ENCODE assay signal across 15 cellular contexts in genomic region chr3:49840371-49840770, GRCh38. TPM values are rescaled to one million over a fixed set of nuclear protein-coding genes. Genes with fewer than 3 reads are reported as not detected.
DNase-seq lines count a peak whose midpoint lies in the region; ATAC-seq and TF ChIP-seq lines count a peak whose summit lies in the region.
"Had no signal": no experiment of that assay in that cellular context is flagged by ENCODE, and none has a peak within 500 bp of the region (broad histone marks: within the 10 kb centered on the region; RNA-seq: fewer than 3 reads in every experiment).

No MANE protein-coding gene starts in this region.

- peaks cover 17% of the 10 kb centered on the region for H3K4me1 Mint-ChIP-seq in WTC11
- H3K4me1 Mint-ChIP-seq: CD14-positive monocyte had no signal

- no peaks in the 10 kb centered on the region for H3K27me3 Mint-ChIP-seq in WTC11 (ENCODE audit: low read depth)

- peaks cover 5 to 80% (median 66%) of the 10 kb centered on the region in 11 experiments; a peak in 20 of 22 replicates for H3K36me3 ChIP-seq in BLaER1 treated with 17β-estradiol and CSF1 and Interleukin-3, amounts not matched to agents 10 nM and 100 nM
- H3K36me3 ChIP-seq in osteoblast (ENCODE audit: insufficient read depth, low read length) (peaks cover 6% of the 10 kb centered on the region), PC-3 (ENCODE audit: low read depth, low read length) (peaks cover 35% of the 10 kb centered on the region)
- H3K36me3 ChIP-seq: Peyer's patch had no signal

- H3K4me3 ChIP-seq in BLaER1 treated with 17β-estradiol and CSF1 and Interleukin-3, amounts not matched to agents 10 nM and 100 nM = no peak overlapping the region
- no peak overlapping the region for H3K4me3 ChIP-seq in fibroblast of pulmonary artery (replicated peaks; ENCODE audit: low read depth, low read length)
- H3K4me3 ChIP-seq in osteoblast (ENCODE audit: insufficient read depth, low read length) = no peak overlapping the region
- no peak overlapping the region for H3K4me3 ChIP-seq in PC-3 (ENCODE audit: low read length)
- H3K4me3 ChIP-seq: Peyer's patch had no signal

- TF ChIP-seq CTCF in WTC11 (IDR thresholded peaks at IDR 0.05) (no peak), fibroblast of pulmonary artery (IDR thresholded peaks at IDR 0.05; ENCODE audit: low read length, missing control alignments) (no peak), osteoblast (IDR thresholded peaks at IDR 0.05; ENCODE audit: extremely low read depth, low read depth, low read length) (no peak), PC-3 (conservative IDR thresholded peaks at IDR 0.05; ENCODE audit: low read depth, low read length) (no peak)

- H3K4me3 Mint-ChIP-seq in WTC11 = no peak overlapping the region
- H3K4me3 Mint-ChIP-seq: CD14-positive monocyte, H9 had no signal

- H3K79me2 ChIP-seq in osteoblast (ENCODE audit: insufficient read depth, low read length) (no peaks in the 10 kb centered on the region), PC-3 (ENCODE audit: low read length) (no peaks in the 10 kb centered on the region)

- peaks cover 7 to 38% (median 35%) of the 10 kb centered on the region in 10 experiments; a peak in 18 of 20 replicates for H3K4me1 ChIP-seq in BLaER1 treated with 17β-estradiol and CSF1 and Interleukin-3, amounts not matched to agents 10 nM and 100 nM
- H3K4me1 ChIP-seq in osteoblast (ENCODE audit: insufficient read depth, low read length) (peaks cover 4% of the 10 kb centered on the region), PC-3 (ENCODE audit: insufficient read depth, low read length) (peaks cover 4% of the 10 kb centered on the region; the same call in 1 of the 2 replicates)

- ATAC-seq in WTC11 (no peak), PC-3 (no peak)

- H3K27ac Mint-ChIP-seq in WTC11 = peak overlapping the region; percentile 8; the same call in 1 of the 2 replicates
- H3K27ac Mint-ChIP-seq: H9 had no signal

- H3K9me2 ChIP-seq in PC-3 (replicated peaks; ENCODE audit: low read length) = no peaks in the 10 kb centered on the region

- CTCF ChIA-PET in WTC11 (lab: Charles Lee) = interaction anchor here (0.9 to 7.3 kb wide), 10 partner anchors 9 to 139 kb away, joined by 3 to 207 read pairs (median 6); partner anchors contain the start of genes AMIGO3, CAMKV, INKA1 and MST1R
- CTCF ChIA-PET in PC-3 (lab: Charles Lee) = interaction anchor here (0.9 kb wide), 1 partner anchor 66 kb away, joined by 3 read pairs; no protein-coding TSS in a partner anchor

- H3K9ac ChIP-seq in BLaER1 treated with 17β-estradiol and CSF1 and Interleukin-3, amounts not matched to agents 10 nM and 100 nM = peak overlapping the region; percentile 22 to 64 (median 39); a peak in 17 of 22 replicates
- no peak overlapping the region for H3K9ac ChIP-seq in PC-3 (ENCODE audit: low read length)

- H3K27ac ChIP-seq in BLaER1 treated with 17β-estradiol and CSF1 and Interleukin-3, amounts not matched to agents 10 nM and 100 nM = peak overlapping the region in 8 of 11 experiments; percentile 35 to 65 (median 52); a peak in 16 of 22 replicates
- H3K27ac ChIP-seq in osteoblast (ENCODE audit: low read depth, low read length) (no peak overlapping the region), PC-3 (ENCODE audit: low read length) (no peak overlapping the region)
- H3K27ac ChIP-seq: Peyer's patch had no signal

- DNase-seq in WTC11 (ENCODE audit: low spot score) (no peak), fibroblast of pulmonary artery (ENCODE audit: low read depth) (peak; percentile 8), osteoblast (ENCODE audit: insufficient read length, low spot score, missing footprints) (peak; percentile 59), PC-3 (no peak), HuH-7 (ENCODE audit: low spot score) (no peak)
- no peak for DNase-seq in activated CD4-positive, alpha-beta T cell treated with anti-CD3 and anti-CD28 coated beads, Interleukin-2, amount 50 U/mL, for 4 hours
- DNase-seq: COR-L47, NCI-H1105 treated with DMSO at 0.1 percent for 48 hours, NCI-H187, NCI-H774 had no signal

- no peaks in the 10 kb centered on the region for H3K9me3 ChIP-seq in BLaER1 treated with 17β-estradiol and CSF1 and Interleukin-3, amounts not matched to agents 10 nM and 100 nM (replicated peaks in 1 of 11)
- H3K9me3 ChIP-seq in osteoblast (ENCODE audit: low read depth, low read length) (no peaks in the 10 kb centered on the region), PC-3 (ENCODE audit: low read length) (no peaks in the 10 kb centered on the region)
- H3K9me3 ChIP-seq: Peyer's patch had no signal

- POLR2A ChIA-PET in WTC11 (lab: Charles Lee) (no interaction called here), PC-3 (lab: Charles Lee; ENCODE audit: unreplicated experiment) (no interaction called here)

- H3K9me3 Mint-ChIP-seq in WTC11 = no peaks in the 10 kb centered on the region
- H3K9me3 Mint-ChIP-seq: CD14-positive monocyte, H9 had no signal

- H2AFZ ChIP-seq in osteoblast (ENCODE audit: low read length) (no peak overlapping the region), PC-3 (ENCODE audit: low read length) (no peak overlapping the region)

- no peaks in the 10 kb centered on the region for H3K27me3 ChIP-seq in BLaER1 treated with 17β-estradiol and CSF1 and Interleukin-3, amounts not matched to agents 10 nM and 100 nM
- H3K27me3 ChIP-seq in osteoblast (ENCODE audit: insufficient read depth, low read length) = no peaks in the 10 kb centered on the region
- H3K27me3 ChIP-seq in PC-3 (ENCODE audit: low read length) = no peaks in the 10 kb centered on the region
- H3K27me3 ChIP-seq: Peyer's patch had no signal

- BruUV-seq in PC-3 (replicated peaks; lab: Mats Ljungman, UMichigan) = no TSS peak

- intact Hi-C loops in PC-3 (cut with micrococcal nuclease) = no loop called here

- peaks cover 42% of the 10 kb centered on the region for H3K36me3 Mint-ChIP-seq in WTC11

- H4K20me1 ChIP-seq in BLaER1 treated with 17β-estradiol and CSF1 and Interleukin-3, amounts not matched to agents 10 nM and 100 nM = peaks cover 0 to 16% (median 0%) of the 10 kb centered on the region in 11 experiments; a peak in 1 of 22 replicates
- no peaks in the 10 kb centered on the region for H4K20me1 ChIP-seq in osteoblast (ENCODE audit: insufficient read depth, low read length)
- no peaks in the 10 kb centered on the region for H4K20me1 ChIP-seq in PC-3 (ENCODE audit: low read length)

- H3F3A ChIP-seq in PC-3 (ENCODE audit: low read length, unreplicated experiment) = no peaks in the 10 kb centered on the region

- peak overlapping the region in 9 of 11 experiments; percentile 34 to 80 (median 57); a peak in 18 of 22 replicates for H3K4me2 ChIP-seq in BLaER1 treated with 17β-estradiol and CSF1 and Interleukin-3, amounts not matched to agents 10 nM and 100 nM
- H3K4me2 ChIP-seq in osteoblast (ENCODE audit: insufficient read depth, low read length) = no peak overlapping the region
- no peak overlapping the region for H3K4me2 ChIP-seq in PC-3 (ENCODE audit: low read length)

TF ChIP-seq in WTC11, 78 proteins besides CTCF, POLR2A, EP300 and RAD21 (continues in another document):
- TF ChIP-seq, protein P1, sequence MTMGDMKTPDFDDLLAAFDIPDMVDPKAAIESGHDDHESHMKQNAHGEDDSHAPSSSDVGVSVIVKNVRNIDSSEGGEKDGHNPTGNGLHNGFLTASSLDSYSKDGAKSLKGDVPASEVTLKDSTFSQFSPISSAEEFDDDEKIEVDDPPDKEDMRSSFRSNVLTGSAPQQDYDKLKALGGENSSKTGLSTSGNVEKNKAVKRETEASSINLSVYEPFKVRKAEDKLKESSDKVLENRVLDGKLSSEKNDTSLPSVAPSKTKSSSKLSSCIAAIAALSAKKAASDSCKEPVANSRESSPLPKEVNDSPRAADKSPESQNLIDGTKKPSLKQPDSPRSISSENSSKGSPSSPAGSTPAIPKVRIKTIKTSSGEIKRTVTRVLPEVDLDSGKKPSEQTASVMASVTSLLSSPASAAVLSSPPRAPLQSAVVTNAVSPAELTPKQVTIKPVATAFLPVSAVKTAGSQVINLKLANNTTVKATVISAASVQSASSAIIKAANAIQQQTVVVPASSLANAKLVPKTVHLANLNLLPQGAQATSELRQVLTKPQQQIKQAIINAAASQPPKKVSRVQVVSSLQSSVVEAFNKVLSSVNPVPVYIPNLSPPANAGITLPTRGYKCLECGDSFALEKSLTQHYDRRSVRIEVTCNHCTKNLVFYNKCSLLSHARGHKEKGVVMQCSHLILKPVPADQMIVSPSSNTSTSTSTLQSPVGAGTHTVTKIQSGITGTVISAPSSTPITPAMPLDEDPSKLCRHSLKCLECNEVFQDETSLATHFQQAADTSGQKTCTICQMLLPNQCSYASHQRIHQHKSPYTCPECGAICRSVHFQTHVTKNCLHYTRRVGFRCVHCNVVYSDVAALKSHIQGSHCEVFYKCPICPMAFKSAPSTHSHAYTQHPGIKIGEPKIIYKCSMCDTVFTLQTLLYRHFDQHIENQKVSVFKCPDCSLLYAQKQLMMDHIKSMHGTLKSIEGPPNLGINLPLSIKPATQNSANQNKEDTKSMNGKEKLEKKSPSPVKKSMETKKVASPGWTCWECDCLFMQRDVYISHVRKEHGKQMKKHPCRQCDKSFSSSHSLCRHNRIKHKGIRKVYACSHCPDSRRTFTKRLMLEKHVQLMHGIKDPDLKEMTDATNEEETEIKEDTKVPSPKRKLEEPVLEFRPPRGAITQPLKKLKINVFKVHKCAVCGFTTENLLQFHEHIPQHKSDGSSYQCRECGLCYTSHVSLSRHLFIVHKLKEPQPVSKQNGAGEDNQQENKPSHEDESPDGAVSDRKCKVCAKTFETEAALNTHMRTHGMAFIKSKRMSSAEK (CRISPR knock-in tag; IDR thresholded peaks at IDR 0.05; ENCODE audit: borderline replicate concordance) = no peak
- no peak for TF ChIP-seq FOXJ3 (CRISPR knock-in tag; IDR thresholded peaks at IDR 0.05; ENCODE audit: borderline replicate concordance)

RNA-seq across cellular contexts. Expression of gene TRAIP, which starts 16.0 kb away (rescaled TPM):
- 25.9 to 31.8 TPM (median 29.9 TPM) in 3 replicates for total RNA-seq in WTC11 (2021)
- 1.4 and 2.4 TPM in 2 replicates for total RNA-seq in osteoblast
- total RNA-seq in PC-3 (2014; rRNA removed) = 21.6 and 27.8 TPM in 2 replicates

RNA-seq across cellular contexts. Expression of gene UBA7, which starts 26.6 kb away (rescaled TPM):
- 1.2 to 1.9 TPM (median 1.6 TPM) in 3 replicates for total RNA-seq in WTC11 (2021)
- 76.7 and 81.3 TPM in 2 replicates for total RNA-seq in osteoblast
- 3.3 and 3.6 TPM in 2 replicates for total RNA-seq in PC-3 (2014; rRNA removed)

RNA-seq across cellular contexts. Expression of gene CAMKV, which starts 29.3 kb away (rescaled TPM):
- total RNA-seq in WTC11 (2021) = 56.0 to 58.2 TPM (median 56.6 TPM) in 3 replicates
- not detected in 2 replicates for total RNA-seq in osteoblast
- total RNA-seq in PC-3 (2014; rRNA removed) = 0.58 TPM in 1 of 2 replicates, not detected in the other
- total RNA-seq: NCI-H460 had no signal

RNA-seq across cellular contexts. Expression of gene INKA1, which starts 37.3 kb away (rescaled TPM):
- total RNA-seq in WTC11 (2021) (1.4 to 2.0 TPM (median 1.5 TPM) in 3 replicates), osteoblast (5.8 and 6.5 TPM in 2 replicates), PC-3 (2014; rRNA removed) (1.3 and 5.8 TPM in 2 replicates)

RNA-seq across cellular contexts. Expression of gene CDHR4, which starts 40.7 kb away (rescaled TPM):
- total RNA-seq in WTC11 (2021) (0.17 to 0.69 TPM (median 0.39 TPM) in 3 replicates), osteoblast (under 0.01 TPM in 1 of 2 replicates, not detected in the other), PC-3 (2014; rRNA removed) (not detected in 2 replicates)
- total RNA-seq: H9, NCI-H460 had no signal

Comparison
In these comparisons a context has a peak if more than half of its experiments do, and no peak if none do; other contexts are left out.
1. H3K27ac ChIP-seq: peak in BLaER1 treated with 17β-estradiol and CSF1 and Interleukin-3, amounts not matched to agents 10 nM and 100 nM (8 of 11); none in osteoblast (single experiment) and PC-3 (single experiment).
2. H3K4me2 ChIP-seq: peak in BLaER1 treated with 17β-estradiol and CSF1 and Interleukin-3, amounts not matched to agents 10 nM and 100 nM (9 of 11); none in osteoblast (single experiment) and PC-3 (single experiment).
3. DNase-seq: peak in fibroblast of pulmonary artery (single experiment) and osteoblast (single experiment); none in WTC11 (single experiment), PC-3 (single experiment), activated CD4-positive, alpha-beta T cell treated with anti-CD3 and anti-CD28 coated beads, Interleukin-2, amount 50 U/mL, for 4 hours (0 of 2) and HuH-7 (single experiment).
4. RNA of gene UBA7, which starts 26.6 kb away (total RNA-seq): 76.7 to 81.3 TPM in osteoblast; 3.3 to 3.6 TPM in PC-3 and 1.2 to 1.9 TPM in WTC11; every median in the first group is over 10 times any median in the second.
5. RNA of gene CAMKV, which starts 29.3 kb away (total RNA-seq): 56.0 to 58.2 TPM in WTC11; 0.58 TPM in PC-3 and not detected in osteoblast; every median in the first group is over 10 times any median in the second.